In the genomic region with DNA sequence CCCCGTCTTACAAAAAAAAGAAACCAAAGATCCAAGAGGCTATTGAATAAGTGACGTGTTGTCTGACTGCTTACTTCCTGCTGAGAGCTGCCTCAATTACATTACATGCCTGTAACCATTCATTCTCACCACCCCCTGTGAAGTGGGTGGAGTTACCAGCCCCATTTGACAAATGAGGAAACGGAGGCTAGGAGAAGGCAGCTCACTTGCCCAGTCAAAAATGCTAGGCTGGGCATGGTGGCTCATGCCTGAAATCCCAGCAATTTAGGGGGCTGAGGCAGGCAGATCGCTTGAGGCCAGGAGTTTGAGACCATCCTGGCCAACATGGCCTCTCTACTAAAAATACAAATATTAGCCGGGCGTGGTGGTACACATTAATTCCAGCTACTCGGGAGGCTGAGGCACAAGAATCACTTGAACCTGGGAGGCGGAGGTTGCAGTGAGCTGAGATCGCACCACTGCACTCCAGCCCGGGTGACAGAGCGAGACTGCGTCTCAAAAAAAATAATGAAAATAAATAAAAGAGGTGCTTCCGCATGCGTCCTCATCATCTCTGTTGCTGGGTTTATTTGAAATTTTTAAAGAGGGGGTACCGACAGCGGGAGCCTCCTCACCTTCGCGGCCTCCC, we compare ENCODE assay signal across 8 cellular contexts. TPM values are rescaled to one million over a fixed set of nuclear protein-coding genes. Genes with fewer than 3 reads are reported as not detected.
A peak's percentile ranks its signal among the peaks of the same experiment; 100 is the strongest.
DNase-seq lines count a peak whose midpoint lies in the region; ATAC-seq and TF ChIP-seq lines count a peak whose summit lies in the region.

No MANE protein-coding gene starts in this region.

- no peak overlapping the region for H2AFZ ChIP-seq in HCT116 (ENCODE audit: low read depth, low read length, poor library complexity, severe bottlenecking)
- H2AFZ ChIP-seq in OCI-LY3 (ENCODE audit: low read depth, low read length), result no peak overlapping the region

- 1% methylated on average over 18 of the region's 18 CpGs for WGBS in urinary bladder

- peaks cover 22 to 61% (median 47%) of the 10 kb centered on the region in 4 donors for H3K4me1 Mint-ChIP-seq in CD4-positive, alpha-beta memory T cell
- peaks cover 63% of the 10 kb centered on the region for H3K4me1 Mint-ChIP-seq in activated T-helper 1 cell treated with anti-CD3 and anti-CD28 coated beads, Interleukin-12 subunit alpha, Interleukin-12 subunit beta, Interleukin-2, Interleukin-4 antibody, amounts not matched to agents 30 ng/mL and 10 ng/mL and 1 ng/mL, durations not matched to agents 14 hours and 24 hours and 36 hours (ENCODE audit: low read depth)

- no peaks in the 10 kb centered on the region for H4K20me1 ChIP-seq in HCT116 (ENCODE audit: insufficient read depth)
- H4K20me1 ChIP-seq in OCI-LY3 (ENCODE audit: insufficient read depth, low read length), result peaks cover 12% of the 10 kb centered on the region

- ATAC-seq in HCT116 (peak; percentile 80), foreskin keratinocyte (no peak)

- H3K79me2 ChIP-seq in HCT116 (ENCODE audit: insufficient read depth, low read length), result peaks cover 75% of the 10 kb centered on the region
- peaks cover 81% of the 10 kb centered on the region for H3K79me2 ChIP-seq in OCI-LY3 (ENCODE audit: low read length)

- H3K9me2 ChIP-seq in HCT116 (ENCODE audit: insufficient read depth), result no peaks in the 10 kb centered on the region

- peaks cover 6% of the 10 kb centered on the region for H3K36me3 ChIP-seq in CD4-positive, alpha-beta memory T cell (ENCODE audit: insufficient read depth, low read length)
- H3K36me3 ChIP-seq in HCT116 (ENCODE audit: control insufficient read depth in 1 of 2, insufficient read depth in 2 of 2, low read length in 2 of 2) (peaks cover 5 to 6% of the 10 kb centered on the region in 2 experiments; a peak in 2 of 4 replicates), OCI-LY3 (replicated peaks; ENCODE audit: low read depth, low read length) (peaks cover 25% of the 10 kb centered on the region), urinary bladder (ENCODE audit: insufficient read depth) (peaks cover 2% of the 10 kb centered on the region)

- no peaks in the 10 kb centered on the region for H3K27me3 Mint-ChIP-seq in CD4-positive, alpha-beta memory T cell
- H3K27me3 Mint-ChIP-seq in activated T-helper 1 cell treated with anti-CD3 and anti-CD28 coated beads, Interleukin-12 subunit alpha, Interleukin-12 subunit beta, Interleukin-2, Interleukin-4 antibody, amounts not matched to agents 30 ng/mL and 10 ng/mL and 1 ng/mL, durations not matched to agents 14 hours and 24 hours and 36 hours (ENCODE audit: insufficient read depth), result no peaks in the 10 kb centered on the region

- H3K9me3 Mint-ChIP-seq in CD4-positive, alpha-beta memory T cell, result peaks cover 0 to 2% (median 0%) of the 10 kb centered on the region in 8 donors
- no peaks in the 10 kb centered on the region for H3K9me3 Mint-ChIP-seq in activated T-helper 1 cell treated with anti-CD3 and anti-CD28 coated beads, Interleukin-12 subunit alpha, Interleukin-12 subunit beta, Interleukin-2, Interleukin-4 antibody, amounts not matched to agents 30 ng/mL and 10 ng/mL and 1 ng/mL, durations not matched to agents 14 hours and 24 hours and 36 hours

- RAD21 ChIA-PET in HCT116 (lab: Charles Lee; ENCODE audit: low non-redundant PET in 1 of 2, low total read pairs in 2 of 2, uncharacterized antibody in 2 of 2, unreplicated experiment in 2 of 2), result interaction anchor here in 1 of 2 experiments (0.6 to 1.1 kb wide), 2 partner anchors 53 to 283 kb away, joined by 4 read pairs; no protein-coding TSS in a partner anchor

- peak overlapping the region; percentile 76 for H3K27ac ChIP-seq in CD4-positive, alpha-beta memory T cell (ENCODE audit: low read depth, low read length)
- H3K27ac ChIP-seq in HCT116 (ENCODE audit: low read depth, low read length), result peak overlapping the region; percentile 98
- peak overlapping the region; percentile 51 for H3K27ac ChIP-seq in OCI-LY3 (ENCODE audit: low read length)
- H3K27ac ChIP-seq in foreskin keratinocyte, result peak overlapping the region; percentile 26
- no peak overlapping the region for H3K27ac ChIP-seq in urinary bladder (ENCODE audit: low read depth)

- no peak for TF ChIP-seq RAD21 in HCT116 (IDR thresholded peaks at IDR 0.05; ENCODE audit: low read depth)

- peak; percentile 52 to 85 (median 69) for DNase-seq in CD4-positive, alpha-beta memory T cell
- DNase-seq in HCT116 (ENCODE audit: low read depth, low spot score) (peak; percentile 61), foreskin keratinocyte (peak; percentile 62 to 80), nucleus accumbens (lab: John Stamatoyannopoulos, UW) (peak in 31 of 56 donors; percentile 9 to 75 (median 39)), NCI-H524 treated with DMSO at 0.1 percent for 48 hours (lab: John Stamatoyannopoulos, UW) (no peak)
- peak; percentile 63 for DNase-seq in activated T-helper 1 cell treated with anti-CD3 and anti-CD28 coated beads, Interleukin-12 subunit alpha, Interleukin-12 subunit beta, Interleukin-2, Interleukin-4 antibody, amounts not matched to agents 30 ng/mL and 10 ng/mL and 1 ng/mL, durations not matched to agents 14 hours and 24 hours and 36 hours (ENCODE audit: low spot score)

- no peaks in the 10 kb centered on the region for H3K9me3 ChIP-seq in CD4-positive, alpha-beta memory T cell (ENCODE audit: control insufficient read depth in 1 of 2, low read length in 2 of 2)
- no peaks in the 10 kb centered on the region for H3K9me3 ChIP-seq in HCT116 (ENCODE audit: control insufficient read depth in 1 of 2, insufficient read depth in 1 of 2, low read depth in 1 of 2, low read length in 2 of 2)
- no peaks in the 10 kb centered on the region for H3K9me3 ChIP-seq in OCI-LY3 (ENCODE audit: insufficient read depth, low read length)

- POLR2A ChIA-PET in CD4-positive, alpha-beta memory T cell (lab: Charles Lee; ENCODE audit: partially characterized antibody), result interaction anchor here (0.7 to 1.9 kb wide), 13 partner anchors 26 to 112 kb away, joined by 3 to 10 read pairs (median 4); partner anchors contain the start of gene TIMM13
- POLR2A ChIA-PET in HCT116 (lab: Charles Lee), result interaction anchor here (0.7 to 1.3 kb wide), 3 partner anchors 57 to 173 kb away, joined by 3 to 4 read pairs (median 3); partner anchors contain the start of gene GADD45B

- peak overlapping the region; percentile 82 to 88 for H3K4me3 ChIP-seq in CD4-positive, alpha-beta memory T cell (ENCODE audit: low read length in 2 of 2)
- peak overlapping the region; percentile 96 for H3K4me3 ChIP-seq in HCT116 (replicated peaks in 1 of 2; ENCODE audit: low read depth in 1 of 2, low read length in 2 of 2)
- H3K4me3 ChIP-seq in OCI-LY3 (ENCODE audit: low read length), result peak overlapping the region; percentile 90
- H3K4me3 ChIP-seq in urinary bladder (ENCODE audit: low read depth, low read length), result peak overlapping the region; percentile 92

- no peak for TF ChIP-seq POLR2A in HCT116 (IDR thresholded peaks at IDR 0.05; ENCODE audit: borderline replicate concordance, extremely low read depth, insufficient read depth, insufficient read length)

- peaks cover 10 to 30% of the 10 kb centered on the region in 2 donors for H3K36me3 Mint-ChIP-seq in CD4-positive, alpha-beta memory T cell
- peaks cover 23% of the 10 kb centered on the region for H3K36me3 Mint-ChIP-seq in activated T-helper 1 cell treated with anti-CD3 and anti-CD28 coated beads, Interleukin-12 subunit alpha, Interleukin-12 subunit beta, Interleukin-2, Interleukin-4 antibody, amounts not matched to agents 30 ng/mL and 10 ng/mL and 1 ng/mL, durations not matched to agents 14 hours and 24 hours and 36 hours (ENCODE audit: low read depth)

- H3K27me3 ChIP-seq in CD4-positive, alpha-beta memory T cell (ENCODE audit: insufficient read depth, low read length), result no peaks in the 10 kb centered on the region
- no peaks in the 10 kb centered on the region for H3K27me3 ChIP-seq in HCT116 (ENCODE audit: insufficient read depth, low read length)
- no peaks in the 10 kb centered on the region for H3K27me3 ChIP-seq in OCI-LY3 (ENCODE audit: low read depth, low read length)
- no peaks in the 10 kb centered on the region for H3K27me3 ChIP-seq in foreskin keratinocyte

- H3K27ac Mint-ChIP-seq in CD4-positive, alpha-beta memory T cell, result peak overlapping the region; percentile 97 to 100 (median 99)
- peak overlapping the region; percentile 100 for H3K27ac Mint-ChIP-seq in activated T-helper 1 cell treated with anti-CD3 and anti-CD28 coated beads, Interleukin-12 subunit alpha, Interleukin-12 subunit beta, Interleukin-2, Interleukin-4 antibody, amounts not matched to agents 30 ng/mL and 10 ng/mL and 1 ng/mL, durations not matched to agents 14 hours and 24 hours and 36 hours

- peak overlapping the region; percentile 87 for H3K4me2 ChIP-seq in HCT116 (ENCODE audit: low read length)
- H3K4me2 ChIP-seq in OCI-LY3 (ENCODE audit: low read length), result peak overlapping the region; percentile 81

- intact Hi-C loops in CD4-positive, alpha-beta memory T cell (cut with micrococcal nuclease), result loop anchor here (1.0 to 5.0 kb wide), 4 partner anchors 36 to 99 kb away; partner anchors contain the start of genes PLEKHJ1, SF3A2 and TIMM13
- intact Hi-C loops in HCT116 (cut with micrococcal nuclease), result loop anchor here (5.0 kb wide), 1 partner anchor 64 kb away; no protein-coding TSS in a partner anchor
- intact Hi-C loops in activated T-helper 1 cell treated with anti-CD3 and anti-CD28 coated beads, Interleukin-12 subunit alpha, Interleukin-12 subunit beta, Interleukin-2, Interleukin-4 antibody, amounts not matched to agents 30 ng/mL and 10 ng/mL and 1 ng/mL, durations not matched to agents 14 hours and 24 hours and 36 hours (cut with micrococcal nuclease), result loop anchor here (1.0 to 2.0 kb wide), 6 partner anchors 59 to 293 kb away; partner anchors contain the start of genes AP3D1, PLEKHJ1, SF3A2 and TIMM13

- TF ChIP-seq CTCF in HCT116 (IDR thresholded peaks at IDR 0.05 in 2 of 3, conservative IDR thresholded peaks at IDR 0.05 in 1 of 3; ENCODE audit: borderline replicate concordance in 1 of 3, insufficient read depth in 1 of 3, low read depth in 2 of 3, low read length in 2 of 3) (no peak), OCI-LY3 (IDR thresholded peaks at IDR 0.05; ENCODE audit: low read depth, low read length) (no peak), foreskin keratinocyte (conservative IDR thresholded peaks at IDR 0.05) (no peak)

- CTCF ChIA-PET in CD4-positive, alpha-beta memory T cell (lab: Charles Lee; ENCODE audit: partially characterized antibody), result interaction anchor here (1.0 kb wide), 1 partner anchor 11 kb away, joined by 3 read pairs; no protein-coding TSS in a partner anchor
- CTCF ChIA-PET in HCT116 (lab: Charles Lee), result interaction anchor here (0.7 to 1.2 kb wide), 2 partner anchors 57 to 309 kb away, joined by 3 to 4 read pairs; no protein-coding TSS in a partner anchor

- TSS peak; percentile 70 for BruUV-seq in HCT116 (replicated peaks; lab: Mats Ljungman, UMichigan)

- peaks cover 49% of the 10 kb centered on the region for H3K4me1 ChIP-seq in CD4-positive, alpha-beta memory T cell (ENCODE audit: insufficient read depth, low read length)
- H3K4me1 ChIP-seq in HCT116 (ENCODE audit: control insufficient read depth in 1 of 2, insufficient read depth in 2 of 2, low read length in 2 of 2) (peaks cover 19 to 28% of the 10 kb centered on the region in 2 experiments), OCI-LY3 (ENCODE audit: low read length) (peaks cover 32% of the 10 kb centered on the region), foreskin keratinocyte (no peaks in the 10 kb centered on the region), urinary bladder (ENCODE audit: insufficient read depth) (peaks cover 2% of the 10 kb centered on the region)

- H3K9ac ChIP-seq in HCT116 (ENCODE audit: low read length) (peak overlapping the region; percentile 96), OCI-LY3 (ENCODE audit: low read length) (peak overlapping the region; percentile 88)

- peak overlapping the region; percentile 99 to 100 (median 100) for H3K4me3 Mint-ChIP-seq in CD4-positive, alpha-beta memory T cell
- peak overlapping the region; percentile 100 for H3K4me3 Mint-ChIP-seq in activated T-helper 1 cell treated with anti-CD3 and anti-CD28 coated beads, Interleukin-12 subunit alpha, Interleukin-12 subunit beta, Interleukin-2, Interleukin-4 antibody, amounts not matched to agents 30 ng/mL and 10 ng/mL and 1 ng/mL, durations not matched to agents 14 hours and 24 hours and 36 hours

RNA-seq across cellular contexts. Expression of gene LSM7, which starts 0.5 kb away (rescaled TPM):
- total RNA-seq in CD4-positive, alpha-beta memory T cell, result 100 to 1,000 TPM; 107 to 108 TPM
- 100 to 1,000 TPM; 165 to 171 TPM for polyA plus RNA-seq in CD4-positive, alpha-beta memory T cell
- total RNA-seq in HCT116 (2021; ENCODE audit: unreplicated experiment) (190 TPM), foreskin keratinocyte (176 and 197 TPM in 2 replicates), urinary bladder (46.5 TPM)
- 291 and 326 TPM in 2 replicates for polyA plus RNA-seq in HCT116 (2012)
- total RNA-seq in activated T-helper 1 cell treated with anti-CD3 and anti-CD28 coated beads, Interleukin-12 subunit alpha, Interleukin-12 subunit beta, Interleukin-2, Interleukin-4 antibody, amounts not matched to agents 30 ng/mL and 10 ng/mL and 1 ng/mL, durations not matched to agents 14 hours and 24 hours and 36 hours, result 180 and 193 TPM in 2 replicates
- polyA plus RNA-seq in foreskin keratinocyte (335 and 343 TPM in 2 replicates), urinary bladder (189 TPM)

RNA-seq across cellular contexts. Expression of gene SPPL2B, which starts 0.6 kb away (rescaled TPM):
- total RNA-seq in CD4-positive, alpha-beta memory T cell, result 10 to 100 TPM; 76.8 to 82.8 TPM
- polyA plus RNA-seq in CD4-positive, alpha-beta memory T cell, result 1 to 10 TPM; 6.2 to 9.4 TPM
- 83.1 TPM for total RNA-seq in HCT116 (2021; ENCODE audit: unreplicated experiment)
- 45.3 and 58.9 TPM in 2 replicates for polyA plus RNA-seq in HCT116 (2012)
- total RNA-seq in activated T-helper 1 cell treated with anti-CD3 and anti-CD28 coated beads, Interleukin-12 subunit alpha, Interleukin-12 subunit beta, Interleukin-2, Interleukin-4 antibody, amounts not matched to agents 30 ng/mL and 10 ng/mL and 1 ng/mL, durations not matched to agents 14 hours and 24 hours and 36 hours, result 71.2 and 71.4 TPM in 2 replicates
- total RNA-seq in foreskin keratinocyte, result 15.8 and 18.8 TPM in 2 replicates
- 11.6 and 14.1 TPM in 2 replicates for polyA plus RNA-seq in foreskin keratinocyte
- 26.9 TPM for total RNA-seq in urinary bladder
- polyA plus RNA-seq in urinary bladder, result 40.9 TPM

RNA-seq across cellular contexts. Expression of gene LINGO3, which starts 19.9 kb away (rescaled TPM):
- total RNA-seq in CD4-positive, alpha-beta memory T cell, result under 1 TPM; 0.73 to 0.75 TPM
- 1 to 10 TPM in 1 of 2 donors, under 1 TPM in 1; 0.46 to 7.1 TPM for polyA plus RNA-seq in CD4-positive, alpha-beta memory T cell
- total RNA-seq in HCT116 (2021; ENCODE audit: unreplicated experiment) (not detected), foreskin keratinocyte (not detected in 2 replicates), urinary bladder (not detected)
- polyA plus RNA-seq in HCT116 (2012), result 0.05 and 0.09 TPM in 2 replicates
- total RNA-seq in activated T-helper 1 cell treated with anti-CD3 and anti-CD28 coated beads, Interleukin-12 subunit alpha, Interleukin-12 subunit beta, Interleukin-2, Interleukin-4 antibody, amounts not matched to agents 30 ng/mL and 10 ng/mL and 1 ng/mL, durations not matched to agents 14 hours and 24 hours and 36 hours, result 0.18 and 0.24 TPM in 2 replicates
- polyA plus RNA-seq in foreskin keratinocyte (not detected in 2 replicates), urinary bladder (0.08 TPM)

RNA-seq across cellular contexts. Expression of gene TMPRSS9, which starts 32.2 kb away (rescaled TPM):
- not detected for total RNA-seq in CD4-positive, alpha-beta memory T cell
- polyA plus RNA-seq in CD4-positive, alpha-beta memory T cell, result not detected
- total RNA-seq in HCT116 (2021; ENCODE audit: unreplicated experiment) (not detected), foreskin keratinocyte (not detected in 2 replicates), urinary bladder (0.11 TPM)
- 0.30 and 0.87 TPM in 2 replicates for polyA plus RNA-seq in HCT116 (2012)
- total RNA-seq in activated T-helper 1 cell treated with anti-CD3 and anti-CD28 coated beads, Interleukin-12 subunit alpha, Interleukin-12 subunit beta, Interleukin-2, Interleukin-4 antibody, amounts not matched to agents 30 ng/mL and 10 ng/mL and 1 ng/mL, durations not matched to agents 14 hours and 24 hours and 36 hours, result not detected in 2 replicates
- polyA plus RNA-seq in foreskin keratinocyte (not detected in 2 replicates), urinary bladder (0.06 TPM)

RNA-seq across cellular contexts. Expression of gene PEAK3, which starts 45.9 kb away (rescaled TPM):
- total RNA-seq in CD4-positive, alpha-beta memory T cell, result under 1 TPM in 1 of 2 experiments, not detected in 1; 0.11 TPM
- under 1 TPM; 0.07 TPM for polyA plus RNA-seq in CD4-positive, alpha-beta memory T cell
- total RNA-seq in HCT116 (2021; ENCODE audit: unreplicated experiment) (not detected), foreskin keratinocyte (not detected in 2 replicates), urinary bladder (not detected)
- 0.11 and 0.13 TPM in 2 replicates for polyA plus RNA-seq in HCT116 (2012)
- 0.07 and 0.16 TPM in 2 replicates for total RNA-seq in activated T-helper 1 cell treated with anti-CD3 and anti-CD28 coated beads, Interleukin-12 subunit alpha, Interleukin-12 subunit beta, Interleukin-2, Interleukin-4 antibody, amounts not matched to agents 30 ng/mL and 10 ng/mL and 1 ng/mL, durations not matched to agents 14 hours and 24 hours and 36 hours
- polyA plus RNA-seq in foreskin keratinocyte (not detected in 2 replicates), urinary bladder (0.58 TPM)
